In the genomic region with DNA sequence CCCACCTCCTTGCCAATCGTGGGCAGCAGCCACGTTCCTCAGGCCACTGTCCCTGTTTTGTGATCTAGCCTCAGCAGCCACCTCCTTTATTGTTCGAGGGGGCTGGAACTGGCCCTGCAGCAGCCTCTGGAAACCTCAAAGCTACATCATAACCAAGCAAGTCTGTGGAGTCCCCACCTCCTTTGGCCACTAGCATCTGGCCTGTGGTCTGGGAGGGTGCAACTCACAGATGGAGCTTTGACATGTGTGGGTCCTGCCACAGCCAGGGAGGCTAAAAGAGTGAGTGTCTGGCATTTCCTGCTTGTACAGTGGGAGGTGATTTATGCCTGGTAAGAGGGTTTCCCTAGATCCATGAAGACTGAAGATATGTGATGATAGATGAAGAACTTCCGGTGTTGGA, we compare ENCODE assay signal across 20 cellular contexts. TPM values are rescaled to one million over a fixed set of nuclear protein-coding genes. Genes with fewer than 3 reads are reported as not detected.
DNase-seq lines count a peak whose midpoint lies in the region; ATAC-seq and TF ChIP-seq lines count a peak whose summit lies in the region.
"Had no signal": no experiment of that assay in that cellular context is flagged by ENCODE, and none has a peak within 500 bp of the region (broad histone marks: within the 10 kb centered on the region; RNA-seq: fewer than 3 reads in every experiment).

No MANE protein-coding gene starts in this region.

- no peak for TF ChIP-seq POLR2A in breast epithelium (IDR thresholded peaks at IDR 0.05)

- peaks cover 9% of the 10 kb centered on the region for H3K9me3 ChIP-seq in mammary epithelial cell (replicated peaks; ENCODE audit: insufficient read depth, low read length)
- H3K9me3 ChIP-seq in breast epithelium: peaks cover 0 to 5% of the 10 kb centered on the region in 2 donors
- H3K9me3 ChIP-seq in trophoblast cell (ENCODE audit: insufficient read depth, low read depth, low read length): peaks cover 11% of the 10 kb centered on the region
- H3K9me3 ChIP-seq: MG63 had no signal

- no peak overlapping the region for H3K14ac ChIP-seq in trophoblast cell (ENCODE audit: low read length)

- no peak overlapping the region for H4K91ac ChIP-seq in trophoblast cell (ENCODE audit: low read depth, low read length)

- ATAC-seq in GM19397 (IDR thresholded peaks at IDR 0.05; ENCODE audit: unreplicated experiment) (no peak), HG02642 (IDR thresholded peaks at IDR 0.05; ENCODE audit: poor library complexity, unreplicated experiment) (no peak)
- ATAC-seq: activated naive CD4-positive, alpha-beta T cell treated with anti-CD3 and anti-CD28 coated beads, Interleukin-2, amount 50 U/mL, for 72 hours; heart right ventricle; left cardiac atrium had no signal

- no peak for DNase-seq in mammary epithelial cell
- DNase-seq in breast epithelium (ENCODE audit: low spot score in 2 of 2): no peak
- peak; percentile 50 for DNase-seq in UCSD-AML1 (lab: John Stamatoyannopoulos, UW; ENCODE audit: unreplicated experiment)
- DNase-seq in glutamatergic neuron: no peak
- no peak for DNase-seq in trophoblast cell
- no peak for DNase-seq in activated CD4-positive, alpha-beta T cell treated with anti-CD3 and anti-CD28 coated beads, Interleukin-2, amount 50 U/mL, for 1 hour
- DNase-seq: activated B cell treated with CpG ODN at 0.5 μM for 24 hours, activated T-cell treated with anti-CD3 and anti-CD28 coated beads for 4 hours, COR-L47, GF-D8, heart right ventricle, left cardiac atrium, MG63, NCI-H2081, NCI-H82, Peyer's patch had no signal

- H3K79me2 ChIP-seq in mammary epithelial cell (ENCODE audit: insufficient read depth, low read length) (no peaks in the 10 kb centered on the region), trophoblast cell (ENCODE audit: control insufficient read depth, insufficient read depth, low read length, poor library complexity) (no peaks in the 10 kb centered on the region)

- no peak overlapping the region for H4K12ac ChIP-seq in trophoblast cell (ENCODE audit: low read depth, low read length)

- H3K18ac ChIP-seq in trophoblast cell (ENCODE audit: low read length): no peak overlapping the region

- in situ Hi-C loops in mammary epithelial cell (cut with MboI; ENCODE audit: low sequenced_read_pairs in 2 of 2): no loop called here

- dilution Hi-C loops in mammary epithelial cell (cut with HindIII; ENCODE audit: low sequenced_read_pairs): no loop called here

- intact Hi-C loops in mammary epithelial cell (cut with micrococcal nuclease) (no loop called here), breast epithelium (cut with DNase I; ENCODE audit: low total_unique reads) (no loop called here)

- peaks cover 18% of the 10 kb centered on the region for H3K4me1 Mint-ChIP-seq in glutamatergic neuron (ENCODE audit: low read depth, unreplicated experiment)
- H3K4me1 Mint-ChIP-seq: activated B cell treated with CpG ODN at 0.5 μM for 24 hours had no signal

- H4K8ac ChIP-seq in trophoblast cell (ENCODE audit: low read depth, low read length): no peak overlapping the region

- no peaks in the 10 kb centered on the region for H3K36me3 ChIP-seq in mammary epithelial cell (ENCODE audit: insufficient read depth, low read length)
- H3K36me3 ChIP-seq in breast epithelium: no peaks in the 10 kb centered on the region
- H3K36me3 ChIP-seq in trophoblast cell (ENCODE audit: control insufficient read depth in 1 of 2, insufficient read depth in 2 of 2, low read length in 2 of 2): no peaks in the 10 kb centered on the region
- H3K36me3 ChIP-seq: heart right ventricle, MG63, Peyer's patch had no signal

- H2AFZ ChIP-seq in mammary epithelial cell (ENCODE audit: low read depth, low read length) (peak overlapping the region; percentile 15), trophoblast cell (ENCODE audit: insufficient read depth, low read length, poor library complexity) (no peak overlapping the region)

- no peaks in the 10 kb centered on the region for H3K4me1 ChIP-seq in mammary epithelial cell (ENCODE audit: insufficient read depth, low read length)
- no peaks in the 10 kb centered on the region for H3K4me1 ChIP-seq in breast epithelium
- H3K4me1 ChIP-seq in trophoblast cell (ENCODE audit: control insufficient read depth in 1 of 2, insufficient read depth in 2 of 2, low read length in 2 of 2): no peaks in the 10 kb centered on the region
- H3K4me1 ChIP-seq: Peyer's patch had no signal

- no peak overlapping the region for H3K4me3 ChIP-seq in mammary epithelial cell (replicated peaks in 1 of 3; ENCODE audit: insufficient read depth in 1 of 3, low read depth in 2 of 3, low read length in 3 of 3)
- H3K4me3 ChIP-seq in breast epithelium: no peak overlapping the region
- no peak overlapping the region for H3K4me3 ChIP-seq in trophoblast cell (ENCODE audit: low read depth, low read length)
- H3K4me3 ChIP-seq: A549, heart right ventricle, MG63, Peyer's patch had no signal

- H3K9ac ChIP-seq in mammary epithelial cell (ENCODE audit: insufficient read depth, low read length) (no peak overlapping the region), trophoblast cell (ENCODE audit: low read length) (no peak overlapping the region)

- H3K23ac ChIP-seq in trophoblast cell (ENCODE audit: low read length): no peak overlapping the region

- H3K9me3 Mint-ChIP-seq in glutamatergic neuron (ENCODE audit: unreplicated experiment): peaks cover 17% of the 10 kb centered on the region
- H3K9me3 Mint-ChIP-seq: activated B cell treated with CpG ODN at 0.5 μM for 24 hours; activated naive CD4-positive, alpha-beta T cell treated with anti-CD3 and anti-CD28 coated beads, Interleukin-2, amount 50 U/mL, for 72 hours had no signal

- no peak overlapping the region for H3K4ac ChIP-seq in trophoblast cell (ENCODE audit: low read depth, low read length)

- BruUV-seq in mammary epithelial cell (replicated peaks; lab: Mats Ljungman, UMichigan): no TSS peak

- no peaks in the 10 kb centered on the region for H3K36me3 Mint-ChIP-seq in glutamatergic neuron (ENCODE audit: unreplicated experiment)
- H3K36me3 Mint-ChIP-seq: activated naive CD4-positive, alpha-beta T cell treated with anti-CD3 and anti-CD28 coated beads, Interleukin-2, amount 50 U/mL, for 72 hours had no signal

- no peak overlapping the region for H2BK5ac ChIP-seq in trophoblast cell (ENCODE audit: low read depth, low read length, poor library complexity)

- no peak overlapping the region for H2BK12ac ChIP-seq in trophoblast cell (ENCODE audit: low read length)

- no peak overlapping the region for H2AK5ac ChIP-seq in trophoblast cell (ENCODE audit: low read length)

- CTCF ChIA-PET in mammary epithelial cell (lab: Charles Lee; ENCODE audit: low non-redundant PET): no interaction called here

- H3K27me3 ChIP-seq in mammary epithelial cell (ENCODE audit: insufficient read depth, low read length) (no peaks in the 10 kb centered on the region), breast epithelium (no peaks in the 10 kb centered on the region), trophoblast cell (ENCODE audit: insufficient read depth, low read length) (no peaks in the 10 kb centered on the region)
- H3K27me3 ChIP-seq: MG63, Peyer's patch had no signal

- TF ChIP-seq CTCF in mammary epithelial cell (conservative IDR thresholded peaks at IDR 0.05 in 1 of 2, IDR thresholded peaks at IDR 0.05 in 1 of 2; ENCODE audit: extremely low read depth in 1 of 2, insufficient read depth in 1 of 2, low read depth in 1 of 2, low read length in 2 of 2): no peak
- no peak for TF ChIP-seq CTCF in breast epithelium (IDR thresholded peaks at IDR 0.05)
- TF ChIP-seq CTCF in glutamatergic neuron (IDR thresholded peaks at IDR 0.05; ENCODE audit: partially characterized antibody, unreplicated experiment): no peak

- H3K4me2 ChIP-seq in mammary epithelial cell (ENCODE audit: insufficient read depth, low read depth, low read length): no peak overlapping the region
- no peak overlapping the region for H3K4me2 ChIP-seq in trophoblast cell (ENCODE audit: low read length)
- H3K4me2 ChIP-seq: A549 had no signal

- H3K27me3 Mint-ChIP-seq in glutamatergic neuron (ENCODE audit: unreplicated experiment): peaks cover 7% of the 10 kb centered on the region

- no peak overlapping the region for H2BK120ac ChIP-seq in trophoblast cell (ENCODE audit: insufficient read depth, low read length, poor library complexity)

- peak overlapping the region; percentile 90 for H3K27ac Mint-ChIP-seq in glutamatergic neuron (ENCODE audit: unreplicated experiment)
- H3K27ac Mint-ChIP-seq: activated B cell treated with CpG ODN at 0.5 μM for 24 hours; activated naive CD4-positive, alpha-beta T cell treated with anti-CD3 and anti-CD28 coated beads, Interleukin-2, amount 50 U/mL, for 72 hours had no signal

- no peaks in the 10 kb centered on the region for H4K20me1 ChIP-seq in mammary epithelial cell (ENCODE audit: insufficient read depth, low read length)

- H3K27ac ChIP-seq in mammary epithelial cell (ENCODE audit: insufficient read depth, low read depth, low read length) (no peak overlapping the region), breast epithelium (no peak overlapping the region), trophoblast cell (ENCODE audit: low read depth, low read length) (no peak overlapping the region)
- H3K27ac ChIP-seq: A549, heart right ventricle, Peyer's patch had no signal

- peak overlapping the region; percentile 53 for H3K4me3 Mint-ChIP-seq in glutamatergic neuron (ENCODE audit: unreplicated experiment)
- H3K4me3 Mint-ChIP-seq: activated B cell treated with CpG ODN at 0.5 μM for 24 hours had no signal

- 0% methylated on average over 3 of the region's 4 CpGs for WGBS in mammary epithelial cell (ENCODE audit: low coverage, missing lambda C conversion rate)
- no CpG with 5 or more reads among the region's 4 CpGs for WGBS in trophoblast cell (ENCODE audit: extremely low coverage, insufficient coverage, insufficient read length)

- no peaks in the 10 kb centered on the region for H3K79me1 ChIP-seq in trophoblast cell (ENCODE audit: low read length)

RNA-seq across cellular contexts. Expression of a gene that starts 32.3 kb away (rescaled TPM):
- total RNA-seq in mammary epithelial cell: 10 to 100 TPM; 29.5 to 41.9 TPM
- 20.1 TPM for polyA plus RNA-seq in mammary epithelial cell
- 19.3 TPM for polyA minus RNA-seq in mammary epithelial cell
- 10 to 100 TPM; 61.9 to 71.7 (median 62.7) TPM for total RNA-seq in breast epithelium
- 41.6 TPM for total RNA-seq in glutamatergic neuron (ENCODE audit: unreplicated experiment)
- 43.0 and 47.0 TPM in 2 replicates for polyA plus RNA-seq in trophoblast cell (2013)
